In the genomic region with DNA sequence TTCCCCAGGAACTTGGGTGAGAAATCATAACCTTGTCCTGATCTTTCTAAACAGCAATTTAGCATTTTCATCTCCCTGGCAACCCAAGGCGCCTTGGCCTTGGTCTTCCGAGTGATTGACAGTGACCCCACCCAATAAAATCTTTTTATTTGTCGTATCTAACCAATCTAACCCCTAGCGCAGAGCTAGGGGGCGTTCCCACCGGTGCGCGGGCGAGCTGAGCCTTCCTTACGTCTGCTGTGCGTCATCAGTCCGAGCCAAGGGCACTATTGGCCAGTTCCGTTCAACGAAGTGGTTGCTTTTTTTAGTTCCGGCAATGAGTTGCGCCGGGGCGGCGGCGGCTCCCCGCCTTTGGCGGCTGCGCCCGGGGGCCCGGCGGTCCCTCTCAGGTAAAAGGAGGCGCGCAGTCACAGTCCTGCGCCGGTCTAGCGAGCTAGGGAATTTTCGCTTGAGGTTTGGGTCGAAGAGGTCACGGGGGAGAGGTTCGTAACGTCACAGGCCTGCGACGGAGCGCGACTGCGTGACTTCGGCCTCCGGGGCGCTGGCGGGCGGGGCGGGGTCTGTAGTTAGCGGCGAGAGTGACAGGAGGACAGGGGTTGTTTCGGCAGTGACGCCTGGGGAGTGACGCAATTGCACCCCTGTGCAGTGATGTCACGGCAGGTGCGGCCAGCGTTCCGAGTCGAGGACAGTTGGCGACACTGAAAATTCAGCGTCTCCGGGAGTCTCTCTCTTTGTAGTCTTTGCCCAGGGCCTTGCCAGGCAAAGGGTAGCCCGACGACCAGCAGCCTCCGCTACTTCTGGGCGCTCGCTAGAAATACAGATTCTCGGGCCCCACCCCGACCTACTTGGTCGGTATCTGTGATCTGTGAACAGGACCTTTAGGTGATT, we compare ENCODE assay signal across 8 cellular contexts. TPM values are rescaled to one million over a fixed set of nuclear protein-coding genes. Genes with fewer than 3 reads are reported as not detected.
DNase-seq lines count a peak whose midpoint lies in the region; ATAC-seq, FAIRE-seq and TF ChIP-seq lines count a peak whose summit lies in the region.

COQ7 (plus strand) TSS at position 266 of the 888 bp plus-strand sequence; CDS start at position 317, 51 bp downstream.

- peak within 1 kb of the TSS; percentile 100 for H3K9ac ChIP-seq in iPS-20b (ENCODE audit: low read depth, low read length)

- H3K27ac ChIP-seq in iPS-20b (ENCODE audit: low read length) (peak within 1 kb of the TSS; percentile 98), skin epidermis (peak within 1 kb of the TSS; percentile 91 to 100 (median 100))

- peak within 1 kb of the TSS; percentile 73 for H3K4me3 ChIP-seq in WI38 (ENCODE audit: low read depth, low read length)
- H3K4me3 ChIP-seq in bronchial epithelial cell (ENCODE audit: low read depth, low read length), result peak within 1 kb of the TSS; percentile 67
- H3K4me3 ChIP-seq in iPS-20b (ENCODE audit: low read length), result peak within 1 kb of the TSS; percentile 97
- H3K4me3 ChIP-seq in skin epidermis, result peak within 1 kb of the TSS; percentile 55 to 87 (median 73)

- DNase-seq in ACHN (peak; percentile 100), NCI-H2227 treated with DMSO at 0.1 percent for 48 hours (lab: John Stamatoyannopoulos, UW) (peak; percentile 99), bronchial epithelial cell (ENCODE audit: low read depth) (peak; percentile 97)

- no peaks in the 10 kb centered on the region for H3K9me3 ChIP-seq in iPS-20b (ENCODE audit: insufficient read depth, low read depth, low read length)

- no peak for FAIRE-seq in bronchial epithelial cell (lab: Jason Lieb, UNC)

- peak; percentile 93 for ATAC-seq in GM18907 (IDR thresholded peaks at IDR 0.05; ENCODE audit: unreplicated experiment)
- ATAC-seq in HG03159 (IDR thresholded peaks at IDR 0.05; ENCODE audit: unreplicated experiment), result peak; percentile 89

- H3K4me1 ChIP-seq in iPS-20b (ENCODE audit: insufficient read depth, low read length), result no peaks in the 10 kb centered on the region

- TF ChIP-seq CTCF in WI38 (IDR thresholded peaks at IDR 0.05; ENCODE audit: low read depth, low read length) (no peak), bronchial epithelial cell (IDR thresholded peaks at IDR 0.05; ENCODE audit: insufficient read depth, low read length, severe bottlenecking) (no peak)

- in situ Hi-C loops in ACHN (cut with HindIII; ENCODE audit: low pct_ligation_motif_present, low pct_unique_long_range_greater_than_20kb, low sequenced_read_pairs), result no loop called here

- H3K27me3 ChIP-seq in bronchial epithelial cell (ENCODE audit: control insufficient read depth, insufficient read depth, low read length) (no peaks in the 10 kb centered on the region), iPS-20b (ENCODE audit: insufficient read depth, low read length) (no peaks in the 10 kb centered on the region)

- H3K36me3 ChIP-seq in bronchial epithelial cell (ENCODE audit: control insufficient read depth, insufficient read depth, low read length) (peaks cover 3% of the 10 kb centered on the region), iPS-20b (ENCODE audit: insufficient read depth, low read depth, low read length) (peaks cover 3% of the 10 kb centered on the region; the same call in 1 of the 2 replicates)

RNA-seq across cellular contexts. Expression of gene COQ7, which starts in this region (rescaled TPM):
- 15.5 and 19.5 TPM in 2 replicates for total RNA-seq in bronchial epithelial cell

Comparison
In these comparisons a context has a peak if more than half of its experiments do, and no peak if none do; other contexts are left out.
1. Peak in every context shown above with its lines: DNase-seq, ATAC-seq, H3K4me3 ChIP-seq and H3K27ac ChIP-seq.